ENCODE assay signal across 11 cellular contexts in the genomic region with DNA sequence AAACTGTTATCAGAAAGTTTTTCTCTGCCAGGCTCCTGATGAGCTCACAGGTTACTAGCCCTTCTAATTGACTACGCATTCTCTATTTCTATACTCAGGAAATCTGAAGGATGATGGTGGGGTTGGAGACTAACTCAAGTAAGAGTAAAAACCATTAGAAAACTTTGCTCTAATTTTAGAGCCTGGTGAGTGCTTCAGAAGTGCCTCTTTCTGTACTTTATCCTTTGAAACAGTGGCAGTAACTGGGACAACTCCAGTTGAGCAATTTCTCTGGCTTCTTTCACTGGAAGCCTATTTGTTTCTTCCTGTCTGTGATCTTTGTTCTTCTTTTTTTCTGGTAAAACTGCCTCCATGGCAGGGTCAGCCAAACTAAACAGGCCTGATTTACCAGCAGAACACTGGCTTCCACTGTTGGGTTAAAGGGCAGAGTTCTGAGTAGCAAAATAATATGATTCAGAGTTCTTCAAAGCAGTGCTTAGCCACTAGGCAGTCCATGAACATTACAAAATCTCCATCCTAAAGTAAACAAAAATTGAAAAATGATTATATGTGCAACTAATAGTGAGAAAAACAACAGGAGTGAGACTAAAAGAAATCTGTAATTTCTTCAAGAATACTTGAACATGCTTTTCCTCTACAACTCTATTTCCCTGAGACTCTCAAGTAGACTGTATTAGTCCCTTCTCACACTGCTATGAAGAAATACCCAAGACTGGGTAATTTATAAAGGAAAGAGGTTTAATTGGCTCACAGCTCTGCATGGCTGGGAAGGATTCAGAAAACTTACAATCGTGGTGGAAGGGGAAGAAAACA.
A peak's percentile ranks its signal among the peaks of the same experiment; 100 is the strongest.
DNase-seq lines count a peak whose midpoint lies in the region; ATAC-seq, FAIRE-seq and TF ChIP-seq lines count a peak whose summit lies in the region.
"Had no signal": no experiment of that assay in that cellular context is flagged by ENCODE, and none has a peak within 500 bp of the region (broad histone marks: within the 10 kb centered on the region; RNA-seq: fewer than 3 reads in every experiment).

No MANE protein-coding gene starts in this region.

- H3K4me3 ChIP-seq in MG63 (no peak overlapping the region), lung (no peak overlapping the region), suprapubic skin (no peak overlapping the region)

- TF ChIP-seq CTCF in lung (IDR thresholded peaks at IDR 0.05; ENCODE audit: control extremely low read depth, extremely low read depth) (no peak), suprapubic skin (IDR thresholded peaks at IDR 0.05) (no peak)

- TF ChIP-seq POLR2A in suprapubic skin (IDR thresholded peaks at IDR 0.05) (no peak), H54 (IDR thresholded peaks at IDR 0.05; ENCODE audit: low read depth, low read length) (no peak)

- H3K36me3 ChIP-seq in MG63: no peaks in the 10 kb centered on the region
- H3K36me3 ChIP-seq in lung (ENCODE audit: control insufficient read depth in 2 of 2, insufficient read depth in 2 of 2, low read length in 2 of 2): no peaks in the 10 kb centered on the region
- H3K36me3 ChIP-seq in suprapubic skin: no peaks in the 10 kb centered on the region

- H3K27ac ChIP-seq in lung (ENCODE audit: low read depth in 1 of 2, low read length in 1 of 2): peak overlapping the region in 1 of 2 donors; percentile 69
- peak overlapping the region; percentile 69 for H3K27ac ChIP-seq in suprapubic skin

- 15 to 42% methylated on average over 2 of the region's 2 CpGs for WGBS in lung, 2 donors
- WGBS in suprapubic skin: 20% methylated on average over 2 of the region's 2 CpGs

- peak; percentile 71 for DNase-seq in MG63
- peak; percentile 68 for DNase-seq in lung (ENCODE audit: low spot score)
- no peak for DNase-seq in suprapubic skin (ENCODE audit: low spot score in 2 of 2)
- DNase-seq in HTR-8/SVneo (ENCODE audit: insufficient read length, low spot score): no peak
- no peak for DNase-seq in H54 (ENCODE audit: insufficient read length, low spot score)
- DNase-seq in T-helper 9 cell: no peak
- no peak for DNase-seq in AG08395 (ENCODE audit: low spot score)
- DNase-seq: activated naive CD4-positive, alpha-beta T cell treated with Interleukin-2 at 50 U/mL for 16 hours; NCI-H2171; stimulated activated CD4-positive, alpha-beta T cell treated with anti-CD3 and anti-CD28 coated beads, Interleukin-1b, Interleukin-23, amount 100 ng/mL, for 48 hours had no signal

- TF ChIP-seq EP300 in suprapubic skin (IDR thresholded peaks at IDR 0.05): no peak

- H3K27me3 ChIP-seq in MG63 (no peaks in the 10 kb centered on the region), lung (ENCODE audit: control insufficient read depth, insufficient read depth) (no peaks in the 10 kb centered on the region), suprapubic skin (no peaks in the 10 kb centered on the region)

- H3K9me3 ChIP-seq in MG63 (no peaks in the 10 kb centered on the region; the same call in 1 of the 2 replicates), lung (ENCODE audit: control insufficient read depth in 2 of 2, insufficient read depth in 1 of 2, low read length in 1 of 2) (no peaks in the 10 kb centered on the region), suprapubic skin (no peaks in the 10 kb centered on the region)

- ATAC-seq in esophagus mucosa (peak; percentile 62), lung (ENCODE audit: insufficient read depth, low FRiP score) (peak; percentile 91)

- H3K4me1 ChIP-seq in lung (ENCODE audit: control insufficient read depth in 2 of 2, insufficient read depth in 2 of 2, low read length in 2 of 2) (peaks cover 0 to 1% of the 10 kb centered on the region in 2 donors), suprapubic skin (peaks cover 4% of the 10 kb centered on the region)

- no peak for FAIRE-seq in HTR-8/SVneo (lab: Jason Lieb, UNC)
- no peak for FAIRE-seq in H54 (lab: Jason Lieb, UNC)

Comparison
In these comparisons a context has a peak if more than half of its experiments do, and no peak if none do; other contexts are left out.
1. DNase-seq: peak in MG63 (single experiment) and lung (single experiment); none in suprapubic skin (0 of 2), HTR-8/SVneo (single experiment), H54 (single experiment), T-helper 9 cell (single experiment) and AG08395 (single experiment).